ENCODE assay signal across 8 cellular contexts in the genomic region with DNA sequence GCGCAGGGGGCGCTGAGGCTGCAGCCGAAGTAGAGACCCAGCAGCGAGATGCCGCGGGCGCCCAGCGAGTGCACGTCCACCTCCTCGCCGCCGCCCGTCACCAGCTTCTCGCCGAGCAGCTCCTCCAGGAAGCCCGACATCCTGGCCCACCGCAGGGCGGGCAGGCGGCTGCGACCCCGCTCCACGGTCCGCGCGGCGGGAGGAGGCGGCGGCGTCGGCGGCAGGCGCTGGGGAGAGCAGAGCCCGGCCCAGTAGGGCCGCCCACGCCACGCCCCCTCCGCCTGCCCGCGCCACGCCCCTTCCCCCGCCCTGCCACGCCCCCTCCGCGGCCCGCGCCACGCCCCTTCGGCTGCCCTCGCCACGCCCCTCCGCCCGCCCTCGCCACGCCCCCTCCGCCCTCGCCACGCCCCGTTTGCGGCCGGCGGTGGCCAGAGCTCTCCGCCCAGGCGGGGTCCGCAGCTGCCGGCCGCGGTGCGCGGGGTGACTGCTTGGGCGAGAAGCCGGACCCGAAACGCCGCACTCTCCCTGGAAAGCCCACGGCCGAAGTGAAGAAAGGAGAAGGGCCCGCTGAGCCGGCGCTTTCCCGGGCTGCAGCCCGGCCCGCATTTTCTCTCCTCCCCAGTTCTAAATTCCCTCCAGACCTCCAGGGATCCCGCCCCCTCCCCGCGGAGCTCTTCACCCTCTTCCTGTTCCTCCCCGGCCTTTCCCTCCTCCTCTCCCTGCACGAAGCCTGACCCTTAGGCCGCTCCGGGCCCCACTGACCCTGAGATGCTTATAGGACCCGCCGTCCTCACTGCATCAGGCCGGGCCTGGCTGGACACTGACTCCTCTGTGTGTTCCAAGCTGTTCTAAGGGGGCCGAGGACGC. TPM values are rescaled to one million over a fixed set of nuclear protein-coding genes. Genes with fewer than 3 reads are reported as not detected.
DNase-seq lines count a peak whose midpoint lies in the region; ATAC-seq and TF ChIP-seq lines count a peak whose summit lies in the region.

A gene (minus strand): TSS at position 238 of the 867 bp plus-strand sequence.

- CTCF ChIA-PET in Caco-2 (lab: Charles Lee): interaction anchor here (0.6 to 2.8 kb wide), 18 partner anchors 17 to 799 kb away, joined by 3 to 54 read pairs (median 5); a partner anchor contains a TSS

- intact Hi-C loops in Caco-2 (cut with micrococcal nuclease; ENCODE audit: unreplicated experiment) (loop anchor here (2.0 to 5.0 kb wide), 3 partner anchors 47 to 185 kb away; no protein-coding TSS in a partner anchor), left ventricle myocardium inferior (cut with micrococcal nuclease) (loop anchor here (5.0 kb wide), 1 partner anchor 182 kb away; no protein-coding TSS in a partner anchor), psoas muscle (cut with DNase I) (loop anchor here (2.0 to 5.0 kb wide), 3 partner anchors 77 to 185 kb away; no protein-coding TSS in a partner anchor), upper lobe of right lung (cut with DNase I) (loop anchor here (5.0 kb wide), 1 partner anchor 177 kb away; no protein-coding TSS in a partner anchor)

- POLR2A ChIA-PET in Caco-2 (lab: Charles Lee): interaction anchor here (0.6 to 2.5 kb wide), 15 partner anchors 9 to 569 kb away, joined by 3 to 24 read pairs (median 5); a partner anchor contains a TSS

- no peaks in the 10 kb centered on the region for H3K36me3 ChIP-seq in Caco-2 (ENCODE audit: control insufficient read depth, insufficient read depth, low read length)
- no peaks in the 10 kb centered on the region for H3K36me3 ChIP-seq in left ventricle myocardium inferior
- H3K36me3 ChIP-seq in psoas muscle (ENCODE audit: insufficient read depth in 1 of 2, low read depth in 1 of 2): no peaks in the 10 kb centered on the region
- H3K36me3 ChIP-seq in upper lobe of right lung: no peaks in the 10 kb centered on the region

- peaks cover 35% of the 10 kb centered on the region for H3K36me3 Mint-ChIP-seq in Caco-2 (ENCODE audit: insufficient read depth, unreplicated experiment)

- H3K9me3 Mint-ChIP-seq in Caco-2 (ENCODE audit: unreplicated experiment): no peaks in the 10 kb centered on the region

- ATAC-seq in GM21576 (IDR thresholded peaks at IDR 0.05; ENCODE audit: unreplicated experiment): peak; percentile 59
- ATAC-seq in psoas muscle: peak; percentile 83 to 95 (median 92)
- peak; percentile 98 for ATAC-seq in upper lobe of right lung

- no peak within 1 kb of the TSS for H3K27ac ChIP-seq in adipose tissue (ENCODE audit: low read depth, low read length)
- H3K27ac ChIP-seq in left ventricle myocardium inferior (replicated peaks): peak within 1 kb of the TSS; percentile 88
- H3K27ac ChIP-seq in psoas muscle: peak within 1 kb of the TSS; percentile 86
- peak within 1 kb of the TSS; percentile 70 for H3K27ac ChIP-seq in upper lobe of right lung

- no peaks in the 10 kb centered on the region for H3K9me3 ChIP-seq in Caco-2
- no peaks in the 10 kb centered on the region for H3K9me3 ChIP-seq in left ventricle myocardium inferior (replicated peaks)
- no peaks in the 10 kb centered on the region for H3K9me3 ChIP-seq in psoas muscle
- no peaks in the 10 kb centered on the region for H3K9me3 ChIP-seq in upper lobe of right lung

- DNase-seq in Caco-2 (peak; percentile 82 to 93), Kasumi-1 (lab: John Stamatoyannopoulos, UW) (peak; percentile 3 to 29), T-helper 1 cell (peak; percentile 62 to 93 (median 85)), left ventricle myocardium inferior (peak; percentile 89), psoas muscle (peak; percentile 87 to 95), upper lobe of right lung (peak; percentile 94)

- no peaks in the 10 kb centered on the region for H3K27me3 Mint-ChIP-seq in Caco-2 (ENCODE audit: insufficient read depth, unreplicated experiment)

- no peaks in the 10 kb centered on the region for H3K27me3 ChIP-seq in Caco-2 (replicated peaks; ENCODE audit: control insufficient read depth, insufficient read depth, low read length)
- no peaks in the 10 kb centered on the region for H3K27me3 ChIP-seq in left ventricle myocardium inferior (ENCODE audit: low read depth)
- no peaks in the 10 kb centered on the region for H3K27me3 ChIP-seq in psoas muscle (ENCODE audit: insufficient read depth in 3 of 3, low read length in 2 of 3)
- H3K27me3 ChIP-seq in upper lobe of right lung: no peaks in the 10 kb centered on the region

- H3K4me1 ChIP-seq in Caco-2 (peaks cover 23% of the 10 kb centered on the region), left ventricle myocardium inferior (peaks cover 52% of the 10 kb centered on the region), psoas muscle (peaks cover 41% of the 10 kb centered on the region), upper lobe of right lung (peaks cover 14% of the 10 kb centered on the region)

- TF ChIP-seq CTCF in Caco-2 (IDR thresholded peaks at IDR 0.05; ENCODE audit: insufficient read depth in 1 of 2, low read depth in 1 of 2, low read length in 1 of 2, severe bottlenecking in 1 of 2, unreplicated experiment in 1 of 2) (peak in 1 of 2 experiments; percentile 29), left ventricle myocardium inferior (IDR thresholded peaks at IDR 0.05; ENCODE audit: borderline replicate concordance) (peak; percentile 41), psoas muscle (IDR thresholded peaks at IDR 0.05) (peak; percentile 33), upper lobe of right lung (IDR thresholded peaks at IDR 0.05) (peak; percentile 17)

- no TSS peak for BruUV-seq in Caco-2 (replicated peaks; lab: Mats Ljungman, UMichigan)

- peak within 1 kb of the TSS; percentile 91 for H3K27ac Mint-ChIP-seq in Caco-2 (ENCODE audit: unreplicated experiment)

- 1 to 2% (median 2%) methylated on average over 50 to 94 of the region's 94 CpGs for WGBS in adipose tissue, 3 donors
- WGBS in psoas muscle, 3 donors: 1 to 2% (median 2%) methylated on average over 27 to 91 of the region's 94 CpGs

- peak within 1 kb of the TSS; percentile 99 for H3K4me3 Mint-ChIP-seq in Caco-2 (ENCODE audit: unreplicated experiment)

- peaks cover 20% of the 10 kb centered on the region for H3K4me1 Mint-ChIP-seq in Caco-2 (ENCODE audit: low read depth, unreplicated experiment)

- H3K4me3 ChIP-seq in Caco-2 (ENCODE audit: low read depth, low read length): peak within 1 kb of the TSS; percentile 98
- H3K4me3 ChIP-seq in left ventricle myocardium inferior: peak within 1 kb of the TSS; percentile 91
- peak within 1 kb of the TSS; percentile 87 for H3K4me3 ChIP-seq in psoas muscle
- peak within 1 kb of the TSS; percentile 73 for H3K4me3 ChIP-seq in upper lobe of right lung

RNA-seq across cellular contexts. Expression of the gene that starts here (rescaled TPM):
- total RNA-seq in Caco-2 (2022) (68.4 and 76.7 TPM in 2 replicates), left ventricle myocardium inferior (13.8 TPM), psoas muscle (10 to 100 TPM; 72.8 to 79.4 (median 74.1) TPM), upper lobe of right lung (57.3 TPM)
- polyA plus RNA-seq in adipose tissue (10 to 100 TPM; 14.9 to 23.9 (median 15.9) TPM), psoas muscle (10 to 100 TPM; 33.4 to 92.5 (median 52.2) TPM)

Comparison
In these comparisons a context has a peak if more than half of its experiments do, and no peak if none do; other contexts are left out.
1. DNase-seq: peak in every context shown above with its lines; median percentile 94 in upper lobe of right lung; 91 in psoas muscle; 89 in left ventricle myocardium inferior; 88 in Caco-2; 85 in T-helper 1 cell; 16 in Kasumi-1.